8 cellular contexts compared by ENCODE assay signal in the genomic region with DNA sequence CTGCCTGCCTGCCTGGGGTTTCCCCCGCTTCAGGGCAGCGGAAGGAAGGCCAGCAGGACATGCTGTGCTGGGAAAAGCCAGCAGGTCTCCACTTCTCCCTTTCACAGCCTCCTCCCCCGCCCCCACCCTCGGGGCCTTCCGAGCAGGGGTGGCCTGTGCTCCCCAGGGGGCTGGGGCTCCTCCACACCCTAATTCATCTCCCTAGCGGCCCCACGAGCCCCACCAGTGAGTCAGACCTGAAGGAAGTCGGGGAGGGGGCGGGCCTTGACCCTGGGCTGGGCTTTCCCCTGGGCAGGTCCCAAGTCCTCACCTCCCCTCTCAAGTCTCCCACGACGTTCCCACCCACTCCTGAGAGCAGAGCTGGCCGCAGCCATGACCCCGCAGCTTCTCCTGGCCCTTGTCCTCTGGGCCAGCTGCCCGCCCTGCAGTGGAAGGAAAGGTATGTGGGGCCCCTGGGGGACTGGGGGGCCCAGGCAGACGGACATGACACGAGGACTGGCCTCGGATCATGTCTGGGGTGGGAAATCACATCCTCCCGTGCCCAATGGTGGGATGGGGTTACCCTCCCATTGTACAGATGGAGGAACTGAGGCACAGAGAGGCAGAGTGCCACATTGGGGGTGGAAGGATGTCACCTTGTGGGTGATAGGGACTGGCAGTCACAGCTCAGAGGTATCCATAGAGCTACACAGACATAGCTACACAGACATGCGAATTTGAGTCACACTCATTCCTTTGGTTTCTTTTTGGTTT. TPM values are rescaled to one million over a fixed set of nuclear protein-coding genes. Genes with fewer than 3 reads are reported as not detected.
A peak's percentile ranks its signal among the peaks of the same experiment; 100 is the strongest.
DNase-seq lines count a peak whose midpoint lies in the region; ATAC-seq and TF ChIP-seq lines count a peak whose summit lies in the region.

EBI3 (plus strand) TSS at position 345 of the 753 bp plus-strand sequence; CDS start at position 373, 28 bp downstream.

- H3K4me1 ChIP-seq in left lung (peaks cover 2 to 14% of the 10 kb centered on the region in 2 donors), upper lobe of right lung (peaks cover 5% of the 10 kb centered on the region)

- ATAC-seq in GM19463 (IDR thresholded peaks at IDR 0.05; ENCODE audit: unreplicated experiment) (peak; percentile 71), left lung (peak; percentile 49), upper lobe of right lung (peak; percentile 49)

- H3K4me3 ChIP-seq in left lung (peak within 1 kb of the TSS in 1 of 2 donors; percentile 24), upper lobe of right lung (no peak within 1 kb of the TSS)

- no peaks in the 10 kb centered on the region for H3K9me3 Mint-ChIP-seq in activated naive CD8-positive, alpha-beta T cell treated with anti-CD3 and anti-CD28 coated beads for 36 hours

- no peaks in the 10 kb centered on the region for H3K36me3 Mint-ChIP-seq in activated naive CD8-positive, alpha-beta T cell treated with anti-CD3 and anti-CD28 coated beads for 36 hours

- no peaks in the 10 kb centered on the region for H3K36me3 ChIP-seq in left lung
- no peaks in the 10 kb centered on the region for H3K36me3 ChIP-seq in upper lobe of right lung

- H3K27ac Mint-ChIP-seq in activated naive CD8-positive, alpha-beta T cell treated with anti-CD3 and anti-CD28 coated beads for 36 hours, result peak within 1 kb of the TSS; percentile 52

- H3K4me1 Mint-ChIP-seq in activated naive CD8-positive, alpha-beta T cell treated with anti-CD3 and anti-CD28 coated beads for 36 hours, result peaks cover 11% of the 10 kb centered on the region

- H3K27me3 Mint-ChIP-seq in activated naive CD8-positive, alpha-beta T cell treated with anti-CD3 and anti-CD28 coated beads for 36 hours, result peaks cover 23% of the 10 kb centered on the region

- intact Hi-C loops in left lung (cut with DNase I), result no loop called here
- intact Hi-C loops in upper lobe of right lung (cut with DNase I), result no loop called here

- no peak for TF ChIP-seq CTCF in left lung (IDR thresholded peaks at IDR 0.05)
- TF ChIP-seq CTCF in upper lobe of right lung (IDR thresholded peaks at IDR 0.05), result no peak

- H3K27ac ChIP-seq in left lung, result peak within 1 kb of the TSS in 1 of 2 donors; percentile 28
- no peak within 1 kb of the TSS for H3K27ac ChIP-seq in upper lobe of right lung

- DNase-seq in EL (peak; percentile 82), HK-2 (ENCODE audit: unreplicated experiment) (peak; percentile 88), left lung (no peak), upper lobe of right lung (no peak), NCI-H446 (lab: John Stamatoyannopoulos, UW) (no peak), NCI-H446 treated with DMSO at 0.1 percent for 48 hours (lab: John Stamatoyannopoulos, UW) (no peak)
- DNase-seq in activated naive CD8-positive, alpha-beta T cell treated with anti-CD3 and anti-CD28 coated beads for 36 hours, result peak; percentile 72

- H3K27me3 ChIP-seq in left lung, result peaks cover 0 to 78% of the 10 kb centered on the region in 2 donors
- peaks cover 44% of the 10 kb centered on the region for H3K27me3 ChIP-seq in upper lobe of right lung

- H3K4me3 Mint-ChIP-seq in activated naive CD8-positive, alpha-beta T cell treated with anti-CD3 and anti-CD28 coated beads for 36 hours, result peak within 1 kb of the TSS; percentile 8

- H3K9me3 ChIP-seq in left lung (no peaks in the 10 kb centered on the region), upper lobe of right lung (no peaks in the 10 kb centered on the region)

RNA-seq across cellular contexts. Expression of gene EBI3, which starts in this region (rescaled TPM):
- total RNA-seq in activated naive CD8-positive, alpha-beta T cell treated with anti-CD3 and anti-CD28 coated beads for 36 hours, result 1 to 10 TPM; 6.7 to 8.6 TPM
- 1 to 10 TPM; 1.5 to 6.0 TPM for total RNA-seq in left lung
- 2.0 TPM for total RNA-seq in upper lobe of right lung

Comparison
In these comparisons a context has a peak if more than half of its experiments do, and no peak if none do; other contexts are left out.
1. DNase-seq: peak in EL (single experiment), HK-2 (single experiment) and activated naive CD8-positive, alpha-beta T cell treated with anti-CD3 and anti-CD28 coated beads for 36 hours (single experiment); none in left lung (0 of 2), upper lobe of right lung (single experiment), NCI-H446 (0 of 2) and NCI-H446 treated with DMSO at 0.1 percent for 48 hours (single experiment).
2. Peak in every context shown above with its lines, with median percentiles within 50 percentile points of each other: ATAC-seq.